20 cellular contexts compared by ENCODE assay signal in the genomic region with DNA sequence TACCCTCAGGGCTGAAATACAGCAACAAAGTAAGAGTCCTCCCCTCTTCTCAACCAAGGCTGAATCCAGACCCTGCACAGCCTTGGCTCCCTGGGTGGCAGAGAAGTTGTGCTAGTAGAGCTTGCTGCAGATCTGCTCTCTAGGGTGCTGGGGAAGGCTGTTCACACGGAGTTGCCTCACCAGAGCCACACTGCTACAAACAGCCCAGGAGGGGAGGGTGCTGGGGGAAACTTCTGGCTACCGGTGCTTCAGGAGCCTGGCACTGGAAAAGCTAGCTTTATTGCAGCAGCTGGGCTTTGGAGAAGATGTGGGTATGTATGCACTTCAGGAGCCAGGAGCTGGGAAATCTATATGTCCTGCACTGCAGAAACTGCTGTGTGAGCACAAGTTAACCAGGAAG. TPM values are rescaled to one million over a fixed set of nuclear protein-coding genes. Genes with fewer than 3 reads are reported as not detected.
DNase-seq lines count a peak whose midpoint lies in the region; ATAC-seq, FAIRE-seq and TF ChIP-seq lines count a peak whose summit lies in the region.
"Had no signal": no experiment of that assay in that cellular context is flagged by ENCODE, and none has a peak within 500 bp of the region (broad histone marks: within the 10 kb centered on the region; RNA-seq: fewer than 3 reads in every experiment).

No MANE protein-coding gene starts in this region.

- no peak overlapping the region for H3K18ac ChIP-seq in H9 (ENCODE audit: insufficient read length, low read depth, low read length)

- intact Hi-C loops in PC-3 (cut with micrococcal nuclease), result no loop called here

- ATAC-seq in PC-3 (no peak), HG03432 (IDR thresholded peaks at IDR 0.05; ENCODE audit: unreplicated experiment) (no peak)
- ATAC-seq: natural killer cell had no signal

- H4K5ac ChIP-seq in H9 (ENCODE audit: insufficient read length, low read depth, low read length), result no peak overlapping the region

- no peak overlapping the region for H3T11ph ChIP-seq in H9 (ENCODE audit: low read length)

- no peaks in the 10 kb centered on the region for H3K36me3 Mint-ChIP-seq in H9 (ENCODE audit: insufficient read depth in 1 of 3, low read depth in 3 of 3)
- H3K36me3 Mint-ChIP-seq: CD8-positive, alpha-beta memory T cell; memory B cell; natural killer cell; type B pancreatic cell had no signal

- H3K27ac ChIP-seq in H9 (ENCODE audit: insufficient read length, low read depth, low read length), result no peak overlapping the region
- no peak overlapping the region for H3K27ac ChIP-seq in PC-3 (ENCODE audit: low read length)
- H3K27ac ChIP-seq: stomach had no signal

- H3K27me3 ChIP-seq in H9 (ENCODE audit: insufficient read depth, low read length) (peaks cover 11% of the 10 kb centered on the region; the same call in 1 of the 2 replicates), PC-3 (ENCODE audit: low read length) (no peaks in the 10 kb centered on the region)

- H3K4me1 ChIP-seq in H9 (ENCODE audit: insufficient read depth, low read length), result no peaks in the 10 kb centered on the region
- peaks cover 31% of the 10 kb centered on the region for H3K4me1 ChIP-seq in PC-3 (ENCODE audit: insufficient read depth, low read length)

- no peak overlapping the region for H2BK15ac ChIP-seq in H9 (ENCODE audit: low read depth, low read length)

- H2BK5ac ChIP-seq in H9 (ENCODE audit: insufficient read length, low read length), result no peak overlapping the region

- H3K4me2 ChIP-seq in H9 (ENCODE audit: insufficient read depth, insufficient read length, low read length), result no peak overlapping the region
- H3K4me2 ChIP-seq in PC-3 (ENCODE audit: low read length), result peak overlapping the region; percentile 3; the same call in 1 of the 2 replicates

- no TSS peak for BruUV-seq in PC-3 (replicated peaks; lab: Mats Ljungman, UMichigan)

- 0 out of 2 replicates have a peak overlapping the region, but pooled peaks have one; percentile 12 for H3K14ac ChIP-seq in H9 (ENCODE audit: insufficient read depth, low read length)

- DNase-seq in ELF-1 (ENCODE audit: low read depth, low spot score), result peak; percentile 15
- no peak for DNase-seq in H9
- no peak for DNase-seq in PC-3
- peak; percentile 14 for DNase-seq in iPS-NIHi7 (ENCODE audit: extremely low spot score)
- DNase-seq in middle frontal gyrus (ENCODE audit: extremely low spot score, low spot score), result no peak
- DNase-seq in frontal cortex (ENCODE audit: low spot score in 2 of 2), result no peak
- DNase-seq in NCI-H146 treated with DMSO at 0.1 percent for 48 hours (lab: John Stamatoyannopoulos, UW; ENCODE audit: unreplicated experiment), result no peak
- DNase-seq: CD8-positive, alpha-beta memory T cell; cortex of kidney; hypothalamus; natural killer cell; NCI-H1694; NCI-H2227 treated with DMSO at 0.1 percent for 48 hours; stomach had no signal

- no CpG with 5 or more reads among the region's 2 CpGs for WGBS in H9 (ENCODE audit: extremely low coverage, insufficient read length, low lambda C conversion rate)

- no peak for FAIRE-seq in frontal cortex (lab: Jason Lieb, UNC)
- FAIRE-seq: endothelial cell of umbilical vein, GM18507, HTR-8/SVneo had no signal

- H3K79me1 ChIP-seq in H9 (ENCODE audit: insufficient read depth, low read depth, low read length, poor library complexity, severe bottlenecking), result no peaks in the 10 kb centered on the region

- no peak overlapping the region for H3K56ac ChIP-seq in H9 (ENCODE audit: insufficient read length, low read depth, low read length)

- H3K4me3 ChIP-seq in PC-3 (ENCODE audit: low read length), result no peak overlapping the region
- H3K4me3 ChIP-seq: stomach had no signal

- H3K9ac ChIP-seq in H9 (ENCODE audit: extremely low read depth, insufficient read length, low read length) (no peak overlapping the region), PC-3 (ENCODE audit: low read length) (no peak overlapping the region)

- H2AFZ ChIP-seq in H9 (ENCODE audit: low read length), result no peak overlapping the region
- H2AFZ ChIP-seq in PC-3 (ENCODE audit: low read length), result no peak overlapping the region

- no peaks in the 10 kb centered on the region for H3K79me2 ChIP-seq in H9 (ENCODE audit: insufficient read depth, low read length)
- H3K79me2 ChIP-seq in PC-3 (ENCODE audit: low read length), result peaks cover 13% of the 10 kb centered on the region

- no peak overlapping the region for H3K4me3 Mint-ChIP-seq in H9
- H3K4me3 Mint-ChIP-seq: CD8-positive, alpha-beta memory T cell; memory B cell; natural killer cell; type B pancreatic cell had no signal

- H3K9me2 ChIP-seq in PC-3 (replicated peaks; ENCODE audit: low read length), result no peaks in the 10 kb centered on the region; the same call in 1 of the 2 replicates

- H3K4ac ChIP-seq in H9 (ENCODE audit: low read depth, low read length), result no peak overlapping the region

- no peak overlapping the region for H2AK5ac ChIP-seq in H9 (ENCODE audit: insufficient read length, low read length)

- H3K9me3 ChIP-seq in H9 (ENCODE audit: control insufficient read depth, low read depth, low read length) (no peaks in the 10 kb centered on the region), PC-3 (ENCODE audit: low read length) (no peaks in the 10 kb centered on the region)
- H3K9me3 ChIP-seq: stomach had no signal

- H3K27me3 Mint-ChIP-seq in H9 (ENCODE audit: low read depth), result peaks cover 46% of the 10 kb centered on the region

- no peak overlapping the region for H2BK12ac ChIP-seq in H9 (ENCODE audit: insufficient read length, low read depth, low read length)

- peaks cover 12% of the 10 kb centered on the region in 2 experiments for H3K4me1 Mint-ChIP-seq in H9

- H3K9me3 Mint-ChIP-seq in H9, result no peaks in the 10 kb centered on the region
- H3K9me3 Mint-ChIP-seq: CD8-positive, alpha-beta memory T cell; memory B cell; natural killer cell; type B pancreatic cell had no signal

- no peaks in the 10 kb centered on the region for H4K20me1 ChIP-seq in H9 (ENCODE audit: control insufficient read depth, insufficient read depth, insufficient read length)
- no peaks in the 10 kb centered on the region for H4K20me1 ChIP-seq in PC-3 (ENCODE audit: low read length)

- H3K27ac Mint-ChIP-seq in H9, result no peak overlapping the region
- H3K27ac Mint-ChIP-seq: memory B cell, natural killer cell, type B pancreatic cell had no signal

- no peak overlapping the region for H4K91ac ChIP-seq in H9 (ENCODE audit: insufficient read length, low read depth, low read length)

- H2BK120ac ChIP-seq in H9 (ENCODE audit: low read depth, low read length, poor library complexity, severe bottlenecking), result no peak overlapping the region

- no peak overlapping the region for H4K8ac ChIP-seq in H9 (replicated peaks; ENCODE audit: insufficient read length, low read depth, low read length)

- H2BK20ac ChIP-seq in H9 (ENCODE audit: low read depth, low read length, poor library complexity, severe bottlenecking), result no peak overlapping the region

- POLR2A ChIA-PET in PC-3 (lab: Charles Lee; ENCODE audit: unreplicated experiment), result no interaction called here

- TF ChIP-seq CTCF in H9 (conservative IDR thresholded peaks at IDR 0.05), result no peak
- no peak for TF ChIP-seq CTCF in PC-3 (conservative IDR thresholded peaks at IDR 0.05; ENCODE audit: low read depth, low read length)

- no peak overlapping the region for H3K23ac ChIP-seq in H9 (ENCODE audit: insufficient read length, low read depth, low read length)

- H3K23me2 ChIP-seq in H9 (ENCODE audit: insufficient read length, low read depth, low read length, poor library complexity, severe bottlenecking), result peaks cover 10% of the 10 kb centered on the region

- no peaks in the 10 kb centered on the region for H3F3A ChIP-seq in PC-3 (ENCODE audit: low read length, unreplicated experiment)

- CTCF ChIA-PET in PC-3 (lab: Charles Lee), result no interaction called here

- no peaks in the 10 kb centered on the region for H3K36me3 ChIP-seq in PC-3 (ENCODE audit: low read depth, low read length)
- H3K36me3 ChIP-seq: stomach had no signal

RNA-seq across cellular contexts. Expression of gene SUPT3H, which starts 37.6 kb away (rescaled TPM):
- total RNA-seq in H9 (2021), result 22.5 and 22.7 TPM in 2 replicates
- total RNA-seq in PC-3 (2014; rRNA removed), result 3.6 and 4.0 TPM in 2 replicates
- 63.6 TPM for total RNA-seq in frontal cortex

Comparison
In these comparisons a context has a peak if more than half of its experiments do, and no peak if none do; other contexts are left out.
1. DNase-seq: peak in ELF-1 (single experiment) and iPS-NIHi7 (single experiment); none in H9 (single experiment), PC-3 (single experiment), middle frontal gyrus (single experiment), frontal cortex (0 of 2) and NCI-H146 treated with DMSO at 0.1 percent for 48 hours (single experiment).